Comparison of ENCODE assay signal across 1 cellular context in genomic region chr12:20628388-20628787, GRCh38.
TF ChIP-seq lines count a peak whose summit lies in the region.

No MANE protein-coding gene starts in this region.

TF ChIP-seq in SK-N-SH, 30 proteins besides CTCF, POLR2A, EP300 and RAD21 (continued from another document):
- TF ChIP-seq, protein P1, sequence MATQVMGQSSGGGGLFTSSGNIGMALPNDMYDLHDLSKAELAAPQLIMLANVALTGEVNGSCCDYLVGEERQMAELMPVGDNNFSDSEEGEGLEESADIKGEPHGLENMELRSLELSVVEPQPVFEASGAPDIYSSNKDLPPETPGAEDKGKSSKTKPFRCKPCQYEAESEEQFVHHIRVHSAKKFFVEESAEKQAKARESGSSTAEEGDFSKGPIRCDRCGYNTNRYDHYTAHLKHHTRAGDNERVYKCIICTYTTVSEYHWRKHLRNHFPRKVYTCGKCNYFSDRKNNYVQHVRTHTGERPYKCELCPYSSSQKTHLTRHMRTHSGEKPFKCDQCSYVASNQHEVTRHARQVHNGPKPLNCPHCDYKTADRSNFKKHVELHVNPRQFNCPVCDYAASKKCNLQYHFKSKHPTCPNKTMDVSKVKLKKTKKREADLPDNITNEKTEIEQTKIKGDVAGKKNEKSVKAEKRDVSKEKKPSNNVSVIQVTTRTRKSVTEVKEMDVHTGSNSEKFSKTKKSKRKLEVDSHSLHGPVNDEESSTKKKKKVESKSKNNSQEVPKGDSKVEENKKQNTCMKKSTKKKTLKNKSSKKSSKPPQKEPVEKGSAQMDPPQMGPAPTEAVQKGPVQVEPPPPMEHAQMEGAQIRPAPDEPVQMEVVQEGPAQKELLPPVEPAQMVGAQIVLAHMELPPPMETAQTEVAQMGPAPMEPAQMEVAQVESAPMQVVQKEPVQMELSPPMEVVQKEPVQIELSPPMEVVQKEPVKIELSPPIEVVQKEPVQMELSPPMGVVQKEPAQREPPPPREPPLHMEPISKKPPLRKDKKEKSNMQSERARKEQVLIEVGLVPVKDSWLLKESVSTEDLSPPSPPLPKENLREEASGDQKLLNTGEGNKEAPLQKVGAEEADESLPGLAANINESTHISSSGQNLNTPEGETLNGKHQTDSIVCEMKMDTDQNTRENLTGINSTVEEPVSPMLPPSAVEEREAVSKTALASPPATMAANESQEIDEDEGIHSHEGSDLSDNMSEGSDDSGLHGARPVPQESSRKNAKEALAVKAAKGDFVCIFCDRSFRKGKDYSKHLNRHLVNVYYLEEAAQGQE (IDR thresholded peaks at IDR 0.05; ENCODE audit: low read depth, low read length) = no peak
- TF ChIP-seq MXI1 (IDR thresholded peaks at IDR 0.05; ENCODE audit: low read depth, low read length) (no peak), POLR2AphosphoS5 (IDR thresholded peaks at IDR 0.05; ENCODE audit: low read depth, low read length) (no peak), FOSL2 (IDR thresholded peaks at IDR 0.05; ENCODE audit: borderline replicate concordance, low read depth) (no peak), GATA2 (CRISPR knock-in tag; IDR thresholded peaks at IDR 0.05) (no peak), RFX5 (IDR thresholded peaks at IDR 0.05; ENCODE audit: low read length) (no peak), SIN3A (IDR thresholded peaks at IDR 0.05; ENCODE audit: borderline replicate concordance, low read depth, low read length) (no peak), NRF1 (IDR thresholded peaks at IDR 0.05; ENCODE audit: low read depth, low read length) (no peak)
- TF ChIP-seq, protein P2, sequence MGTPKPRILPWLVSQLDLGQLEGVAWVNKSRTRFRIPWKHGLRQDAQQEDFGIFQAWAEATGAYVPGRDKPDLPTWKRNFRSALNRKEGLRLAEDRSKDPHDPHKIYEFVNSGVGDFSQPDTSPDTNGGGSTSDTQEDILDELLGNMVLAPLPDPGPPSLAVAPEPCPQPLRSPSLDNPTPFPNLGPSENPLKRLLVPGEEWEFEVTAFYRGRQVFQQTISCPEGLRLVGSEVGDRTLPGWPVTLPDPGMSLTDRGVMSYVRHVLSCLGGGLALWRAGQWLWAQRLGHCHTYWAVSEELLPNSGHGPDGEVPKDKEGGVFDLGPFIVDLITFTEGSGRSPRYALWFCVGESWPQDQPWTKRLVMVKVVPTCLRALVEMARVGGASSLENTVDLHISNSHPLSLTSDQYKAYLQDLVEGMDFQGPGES (IDR thresholded peaks at IDR 0.05; ENCODE audit: low read depth, low read length) = no peak
